Comparison of ENCODE assay signal across 25 cellular contexts in the genomic region with DNA sequence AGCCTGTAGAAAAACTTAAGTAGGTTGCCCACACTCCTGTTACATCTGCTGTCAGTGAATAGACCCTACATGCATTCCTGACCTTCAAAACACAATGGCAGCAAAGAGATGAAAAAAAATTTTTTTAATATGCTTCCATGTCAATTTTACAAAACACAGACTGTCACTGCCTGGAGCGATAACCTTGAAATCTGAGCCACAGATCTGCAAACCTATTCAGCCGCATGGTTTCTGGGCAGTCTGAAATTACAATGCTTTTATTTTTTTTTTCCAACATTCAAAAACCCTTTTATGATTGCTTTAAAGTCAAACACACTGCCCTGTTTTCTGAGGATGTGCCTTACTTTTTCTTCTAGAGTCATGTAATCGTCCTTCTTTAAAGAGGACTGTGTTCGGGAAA.
"Had no signal": no experiment of that assay in that cellular context is flagged by ENCODE, and none has a peak within 500 bp of the region (broad histone marks: within the 10 kb centered on the region; RNA-seq: fewer than 3 reads in every experiment).

No MANE protein-coding gene starts in this region.

- H3K27ac Mint-ChIP-seq: dendritic cell treated with granulocyte-macrophage colony-stimulating factor and Interleukin-4, amounts not matched to agents 40 ng/mL and 50 ng/mL, for 4 days; effector memory CD8-positive, alpha-beta T cell; endodermal cell; mesothelial cell of epicardium; naive B cell had no signal

- H3K4me3 ChIP-seq: esophagus squamous epithelium, gastrocnemius medialis, heart right ventricle, left lung, lower lobe of right lung, mucosa of descending colon had no signal

- H3K36me3 Mint-ChIP-seq: mesothelial cell of epicardium; naive B cell; naive thymus-derived CD8-positive, alpha-beta T cell had no signal

- H3K4me1 ChIP-seq: esophagus squamous epithelium, gastrocnemius medialis, heart right ventricle, left lung, lower lobe of right lung had no signal

- H3K27ac ChIP-seq: epithelial cell of prostate, esophagus squamous epithelium, gastrocnemius medialis, heart right ventricle, left lung, lower lobe of right lung had no signal

- H3K9me3 ChIP-seq: esophagus squamous epithelium, gastrocnemius medialis, left lung, lower lobe of right lung, mucosa of descending colon had no signal

- DNase-seq: cortex of kidney; effector CD8-positive, alpha-beta T cell; effector memory CD8-positive, alpha-beta T cell; endodermal cell; erythroblast; esophagus squamous epithelium; foreskin fibroblast; foreskin melanocyte; gastrocnemius medialis; glutamatergic neuron; head of caudate nucleus; heart right ventricle; hippocampal formation; left cardiac atrium; left lung; left ventricle myocardium superior; lower lobe of right lung; mesenchymal stem cell; mucosa of descending colon; naive B cell; naive thymus-derived CD8-positive, alpha-beta T cell had no signal

- H3K4me1 Mint-ChIP-seq: endodermal cell; naive B cell; naive thymus-derived CD8-positive, alpha-beta T cell had no signal

- H3K36me3 ChIP-seq: esophagus squamous epithelium, gastrocnemius medialis, heart right ventricle, left lung, lower lobe of right lung had no signal

- H3K27me3 ChIP-seq: esophagus squamous epithelium, gastrocnemius medialis, heart right ventricle, left lung had no signal

- H3K27me3 Mint-ChIP-seq: dendritic cell treated with granulocyte-macrophage colony-stimulating factor and Interleukin-4, amounts not matched to agents 40 ng/mL and 50 ng/mL, for 4 days; effector memory CD8-positive, alpha-beta T cell; naive B cell; naive thymus-derived CD8-positive, alpha-beta T cell had no signal

- ATAC-seq: effector memory CD8-positive, alpha-beta T cell; esophagus mucosa; gastrocnemius medialis; heart right ventricle; left cardiac atrium; left lung; left ventricle myocardium superior; lower lobe of right lung; mucosa of descending colon; naive thymus-derived CD8-positive, alpha-beta T cell had no signal

- H3K4me3 Mint-ChIP-seq: dendritic cell treated with granulocyte-macrophage colony-stimulating factor and Interleukin-4, amounts not matched to agents 40 ng/mL and 50 ng/mL, for 4 days; effector memory CD8-positive, alpha-beta T cell; endodermal cell; mesothelial cell of epicardium; naive B cell; naive thymus-derived CD8-positive, alpha-beta T cell had no signal

- H3K9me3 Mint-ChIP-seq: effector memory CD8-positive, alpha-beta T cell; endodermal cell had no signal
